In the genomic region with DNA sequence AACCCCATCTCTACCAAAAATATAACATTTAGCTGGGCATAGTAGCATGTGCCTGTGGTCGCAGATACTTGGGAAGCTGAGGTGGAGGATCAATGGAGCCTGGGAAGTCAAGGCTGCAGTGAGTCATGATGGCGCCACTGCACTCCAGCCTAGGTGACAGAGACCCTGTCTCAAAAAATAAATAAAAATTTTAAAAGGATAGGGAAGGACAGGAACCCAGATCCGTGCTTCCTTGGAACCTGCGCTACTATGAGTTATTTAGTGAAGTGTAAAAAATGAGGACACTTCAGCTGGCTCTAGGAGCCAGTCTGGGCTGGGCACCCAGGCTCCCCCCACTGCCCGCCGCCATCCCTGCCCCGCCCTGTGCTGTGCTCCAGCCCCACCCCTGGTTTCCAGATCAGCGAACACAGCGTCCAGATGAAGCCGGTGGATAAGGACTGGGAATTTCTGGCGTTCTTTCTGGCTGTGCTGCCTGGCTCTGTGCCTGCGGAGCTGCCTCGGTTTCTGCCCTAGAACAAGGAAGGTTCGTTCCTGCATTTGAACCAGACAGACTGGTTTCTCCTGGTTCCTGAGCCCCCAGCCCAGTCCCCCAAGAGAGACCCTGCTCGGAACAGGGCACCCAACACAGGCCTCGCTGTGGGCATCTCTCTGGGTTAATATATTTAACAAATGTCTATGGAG, we compare ENCODE assay signal across 8 cellular contexts. TPM values are rescaled to one million over a fixed set of nuclear protein-coding genes. Genes with fewer than 3 reads are reported as not detected.
A peak's percentile ranks its signal among the peaks of the same experiment; 100 is the strongest.
DNase-seq lines count a peak whose midpoint lies in the region; ATAC-seq and TF ChIP-seq lines count a peak whose summit lies in the region.

No MANE protein-coding gene starts in this region.

- no peaks in the 10 kb centered on the region for H3K9me3 Mint-ChIP-seq in T-helper 2 cell treated with Interferon-gamma antibody and Interleukin-4, amounts not matched to agents 5 μg/mL and 100 μg/mL, for 36 hours
- H3K9me3 Mint-ChIP-seq in HFFc6: no peaks in the 10 kb centered on the region

- 40 to 47% methylated on average over 16 of the region's 16 CpGs for WGBS in tibial nerve, 2 donors

- TF ChIP-seq EP300 in tibial nerve (IDR thresholded peaks at IDR 0.05): peak in 1 of 2 donors; percentile 59

- no peaks in the 10 kb centered on the region for H3K9me3 ChIP-seq in tibial nerve

- TF ChIP-seq CTCF in tibial nerve (IDR thresholded peaks at IDR 0.05): no peak
- TF ChIP-seq CTCF in HFFc6 (IDR thresholded peaks at IDR 0.05): no peak

- no peaks in the 10 kb centered on the region for H3K36me3 Mint-ChIP-seq in T-helper 2 cell treated with Interferon-gamma antibody and Interleukin-4, amounts not matched to agents 5 μg/mL and 100 μg/mL, for 36 hours (ENCODE audit: low read depth)
- H3K36me3 Mint-ChIP-seq in HFFc6 (ENCODE audit: low read depth): no peaks in the 10 kb centered on the region

- H3K4me1 Mint-ChIP-seq in T-helper 2 cell treated with Interferon-gamma antibody and Interleukin-4, amounts not matched to agents 5 μg/mL and 100 μg/mL, for 36 hours (ENCODE audit: low read depth): peaks cover 30% of the 10 kb centered on the region
- H3K4me1 Mint-ChIP-seq in HFFc6 (ENCODE audit: low read depth): peaks cover 7% of the 10 kb centered on the region; the same call in 1 of the 2 replicates

- H3K36me3 ChIP-seq in tibial nerve: no peaks in the 10 kb centered on the region

- H3K4me3 Mint-ChIP-seq in T-helper 2 cell treated with Interferon-gamma antibody and Interleukin-4, amounts not matched to agents 5 μg/mL and 100 μg/mL, for 36 hours: peak overlapping the region; percentile 56
- H3K4me3 Mint-ChIP-seq in HFFc6: no peak overlapping the region

- H3K27me3 Mint-ChIP-seq in T-helper 2 cell treated with Interferon-gamma antibody and Interleukin-4, amounts not matched to agents 5 μg/mL and 100 μg/mL, for 36 hours (ENCODE audit: low read depth): no peaks in the 10 kb centered on the region
- H3K27me3 Mint-ChIP-seq in HFFc6 (ENCODE audit: insufficient read depth): peaks cover 3% of the 10 kb centered on the region

- H3K27ac Mint-ChIP-seq in T-helper 2 cell treated with Interferon-gamma antibody and Interleukin-4, amounts not matched to agents 5 μg/mL and 100 μg/mL, for 36 hours: peak overlapping the region; percentile 44
- no peak overlapping the region for H3K27ac Mint-ChIP-seq in HFFc6

- H3K4me3 ChIP-seq in tibial nerve: peak overlapping the region in 3 of 4 donors; percentile 0 to 29 (median 19)

- H3K27me3 ChIP-seq in tibial nerve: no peaks in the 10 kb centered on the region

- ATAC-seq in left lobe of liver: peak; percentile 45

- peak in 1 of 2 donors; percentile 12 for TF ChIP-seq POLR2A in tibial nerve (IDR thresholded peaks at IDR 0.05)

- H3K27ac ChIP-seq in tibial nerve: peak overlapping the region; percentile 53 to 92 (median 84)

- DNase-seq in T-helper 2 cell treated with Interferon-gamma antibody and Interleukin-4, amounts not matched to agents 5 μg/mL and 100 μg/mL, for 36 hours (ENCODE audit: low spot score): no peak
- DNase-seq in T-helper 2 cell (no peak), astrocyte of the hippocampus (ENCODE audit: low read depth, low spot score) (peak; percentile 81), left lobe of liver (ENCODE audit: low spot score) (no peak), tibial nerve (ENCODE audit: low spot score in 2 of 2) (peak; percentile 24 to 37), LoVo (ENCODE audit: low spot score) (no peak), cerebellar nuclear complex (lab: John Stamatoyannopoulos, UW) (no peak), HFFc6 (no peak)

- peaks cover 6 to 90% (median 43%) of the 10 kb centered on the region in 4 donors for H3K4me1 ChIP-seq in tibial nerve

RNA-seq across cellular contexts. Expression of a gene that starts 18.5 kb away (rescaled TPM):
- total RNA-seq in left lobe of liver (7.5 TPM), tibial nerve (100 to 1,000 TPM; 162 to 363 (median 321) TPM)
- not detected for total RNA-seq in HFFc6 (2021; fragmentation: NEBNext Ultra II Directional; extraction: Animal tissue kit (Norgen Biotek cat#: 25700))

RNA-seq across cellular contexts. Expression of a gene that starts 20.9 kb away (rescaled TPM):
- 17.1 TPM for total RNA-seq in left lobe of liver
- 10 to 100 TPM; 54.0 to 63.8 (median 55.5) TPM for total RNA-seq in tibial nerve
- total RNA-seq in HFFc6 (2021; fragmentation: NEBNext Ultra II Directional; extraction: Animal tissue kit (Norgen Biotek cat#: 25700)): 10 to 100 TPM; 70.3 to 80.0 (median 76.7) TPM

Comparison
In these comparisons a context has a peak if more than half of its experiments do, and no peak if none do; other contexts are left out.
1. DNase-seq: peak in astrocyte of the hippocampus (single experiment) and tibial nerve (2 of 2); none in T-helper 2 cell treated with Interferon-gamma antibody and Interleukin-4, amounts not matched to agents 5 μg/mL and 100 μg/mL, for 36 hours (single experiment), T-helper 2 cell (0 of 5), left lobe of liver (single experiment), LoVo (single experiment), cerebellar nuclear complex (0 of 2) and HFFc6 (single experiment).
2. RNA of a gene that starts 18.5 kb away (total RNA-seq): 162 to 363 TPM in tibial nerve; 7.5 TPM in left lobe of liver (single experiment) and not detected in HFFc6; every median in the first group is over 10 times any median in the second.